ENCODE assay signal across 8 cellular contexts in the genomic region with DNA sequence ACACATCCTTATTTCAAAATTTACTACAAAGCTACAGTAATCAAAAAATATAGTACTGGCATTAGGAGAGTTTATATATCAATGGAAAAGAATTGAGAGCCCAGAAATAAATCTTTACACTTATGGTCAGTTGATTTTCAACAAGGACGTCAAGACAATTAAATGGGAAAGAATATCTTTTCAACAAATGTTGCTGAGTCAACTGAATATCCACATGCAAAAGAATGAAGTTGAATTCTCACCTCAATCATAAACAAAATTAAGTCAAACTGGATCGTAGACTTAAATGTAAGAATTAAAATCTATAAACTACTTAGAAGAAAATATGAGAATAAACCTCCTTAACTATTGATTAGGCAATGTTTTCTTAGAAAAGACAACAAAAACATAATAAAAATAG.
"Had no signal": no experiment of that assay in that cellular context is flagged by ENCODE, and none has a peak within 500 bp of the region (broad histone marks: within the 10 kb centered on the region; RNA-seq: fewer than 3 reads in every experiment).

No MANE protein-coding gene starts in this region.

- H3K4me3 ChIP-seq: GM12878 had no signal

- DNase-seq: GDM1, GF-D8 had no signal

- ATAC-seq: GM12878 had no signal

- FAIRE-seq: G401.6, GM12878, GM12891, GM12892, GM18507, GM19239 had no signal
